ENCODE assay signal across 1 cellular context in the genomic region with DNA sequence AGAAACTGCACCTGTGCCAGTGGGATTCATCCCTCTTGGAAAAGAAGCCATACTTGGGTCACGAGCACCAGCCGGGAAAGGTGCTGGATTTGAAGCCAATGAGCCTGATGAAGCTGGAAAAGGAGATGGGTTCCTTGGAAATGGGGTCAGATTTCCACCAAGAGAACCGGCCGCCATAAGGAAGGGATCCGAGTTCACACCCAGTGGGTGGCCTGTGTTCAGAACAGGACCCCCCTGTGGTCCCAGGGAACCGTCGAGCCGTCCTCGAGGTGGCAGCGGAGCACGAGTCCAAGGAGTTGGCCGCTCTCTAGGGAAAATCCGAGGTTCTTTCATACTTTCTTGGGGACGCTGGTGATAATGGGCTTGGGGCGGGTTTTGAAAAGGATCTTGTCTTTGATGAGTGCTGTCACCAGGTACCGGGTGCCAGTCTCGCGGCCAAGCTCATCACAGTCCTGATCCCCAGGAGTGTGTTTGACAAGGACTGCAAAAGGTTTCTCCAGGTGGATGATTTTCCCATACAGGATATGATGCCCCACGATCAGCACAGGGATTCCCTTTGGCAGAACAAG.
TF ChIP-seq lines count a peak whose summit lies in the region.

No MANE protein-coding gene starts in this region.

TF ChIP-seq in K562, 482 proteins besides CTCF, POLR2A, EP300 and RAD21:
- TF ChIP-seq, protein P1, sequence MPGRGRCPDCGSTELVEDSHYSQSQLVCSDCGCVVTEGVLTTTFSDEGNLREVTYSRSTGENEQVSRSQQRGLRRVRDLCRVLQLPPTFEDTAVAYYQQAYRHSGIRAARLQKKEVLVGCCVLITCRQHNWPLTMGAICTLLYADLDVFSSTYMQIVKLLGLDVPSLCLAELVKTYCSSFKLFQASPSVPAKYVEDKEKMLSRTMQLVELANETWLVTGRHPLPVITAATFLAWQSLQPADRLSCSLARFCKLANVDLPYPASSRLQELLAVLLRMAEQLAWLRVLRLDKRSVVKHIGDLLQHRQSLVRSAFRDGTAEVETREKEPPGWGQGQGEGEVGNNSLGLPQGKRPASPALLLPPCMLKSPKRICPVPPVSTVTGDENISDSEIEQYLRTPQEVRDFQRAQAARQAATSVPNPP (IDR thresholded peaks at IDR 0.05; ENCODE audit: borderline replicate concordance, insufficient read depth, insufficient read length), result no peak
- TF ChIP-seq CREB1 (IDR thresholded peaks at IDR 0.05) (no peak), CREB1 (CRISPR knock-in tag; IDR thresholded peaks at IDR 0.05) (no peak), NR4A1 (CRISPR knock-in tag; IDR thresholded peaks at IDR 0.05) (no peak), NR4A1 (tag; IDR thresholded peaks at IDR 0.05) (no peak), ZNF551 (CRISPR knock-in tag; IDR thresholded peaks at IDR 0.05) (no peak), POLR2G (IDR thresholded peaks at IDR 0.05; ENCODE audit: low read depth, low read length) (0 out of 2 replicates have a peak, but pooled peaks have one; percentile 14)
- TF ChIP-seq, protein P2, sequence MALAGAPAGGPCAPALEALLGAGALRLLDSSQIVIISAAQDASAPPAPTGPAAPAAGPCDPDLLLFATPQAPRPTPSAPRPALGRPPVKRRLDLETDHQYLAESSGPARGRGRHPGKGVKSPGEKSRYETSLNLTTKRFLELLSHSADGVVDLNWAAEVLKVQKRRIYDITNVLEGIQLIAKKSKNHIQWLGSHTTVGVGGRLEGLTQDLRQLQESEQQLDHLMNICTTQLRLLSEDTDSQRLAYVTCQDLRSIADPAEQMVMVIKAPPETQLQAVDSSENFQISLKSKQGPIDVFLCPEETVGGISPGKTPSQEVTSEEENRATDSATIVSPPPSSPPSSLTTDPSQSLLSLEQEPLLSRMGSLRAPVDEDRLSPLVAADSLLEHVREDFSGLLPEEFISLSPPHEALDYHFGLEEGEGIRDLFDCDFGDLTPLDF (CRISPR knock-in tag; IDR thresholded peaks at IDR 0.05), result no peak
